Comparison of ENCODE assay signal across 22 cellular contexts in genomic region chr12:33596814-33597213, GRCh38.
"Had no signal": no experiment of that assay in that cellular context is flagged by ENCODE, and none has a peak within 500 bp of the region (broad histone marks: within the 10 kb centered on the region; RNA-seq: fewer than 3 reads in every experiment).

No MANE protein-coding gene starts in this region.

- H3K4me3 ChIP-seq: SJCRH30 had no signal

- H3K4me1 Mint-ChIP-seq: IgD-negative memory B cell, T-cell had no signal

- H3K27me3 ChIP-seq: SJCRH30 had no signal

- H3K27me3 Mint-ChIP-seq: IgD-negative memory B cell, T-cell had no signal

- H3K4me3 Mint-ChIP-seq: IgD-negative memory B cell, T-cell had no signal

- H3K27ac ChIP-seq: HL-60, SJCRH30 had no signal

- H3K4me1 ChIP-seq: SJCRH30 had no signal

- H3K9me3 ChIP-seq: SJCRH30 had no signal

- H3K27ac Mint-ChIP-seq: IgD-negative memory B cell, T-cell had no signal

- H3K36me3 ChIP-seq: SJCRH30 had no signal

- H3K36me3 Mint-ChIP-seq: IgD-negative memory B cell, T-cell had no signal

- DNase-seq: KBM-7, NCI-H1048, NCI-H1105, NCI-H1436 treated with DMSO at 0.1 percent for 48 hours, NCI-H1694, NCI-H187 treated with DMSO at 0.1 percent for 48 hours, NCI-H2029 treated with DMSO at 0.1 percent for 48 hours, NCI-H2171 treated with DMSO at 0.1 percent for 48 hours, NCI-H345, NCI-H446 treated with DMSO at 0.1 percent for 48 hours, NCI-H510A treated with DMSO at 0.1 percent for 48 hours, NCI-H526, NCI-H748 treated with DMSO at 0.1 percent for 48 hours, PC-3, SHP77 treated with DMSO at 0.1 percent for 48 hours, SW 1271, T-cell had no signal

- ATAC-seq: Panc1, PC-3, Right ventricle myocardium inferior, T-cell had no signal
